ENCODE assay signal across 8 cellular contexts in the genomic region with DNA sequence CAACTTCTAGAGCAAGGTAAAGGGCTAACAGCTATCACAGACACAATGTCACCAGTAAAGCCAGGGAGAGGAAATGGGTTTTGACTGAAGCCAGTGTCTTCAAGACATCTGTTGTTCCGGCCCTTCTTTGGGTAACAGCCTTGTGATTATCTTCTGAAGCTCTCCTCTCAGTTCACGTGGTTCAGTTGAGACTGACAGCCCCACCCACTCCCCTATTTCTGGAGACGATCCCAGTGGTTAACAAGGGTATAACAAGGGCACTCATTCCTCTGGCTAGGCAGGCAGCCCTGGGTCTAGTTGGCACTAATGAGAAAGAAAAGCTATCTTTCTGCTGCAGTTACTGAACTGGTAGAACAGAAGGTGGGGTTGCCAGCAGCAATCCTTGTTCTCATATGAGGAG. TPM values are rescaled to one million over a fixed set of nuclear protein-coding genes. Genes with fewer than 3 reads are reported as not detected.
DNase-seq lines count a peak whose midpoint lies in the region; ATAC-seq and TF ChIP-seq lines count a peak whose summit lies in the region.

No MANE protein-coding gene starts in this region.

- H3K4me1 Mint-ChIP-seq in progenitor cell of endocrine pancreas (ENCODE audit: low read depth): peaks cover 2% of the 10 kb centered on the region

- H3K27me3 Mint-ChIP-seq in progenitor cell of endocrine pancreas: no peaks in the 10 kb centered on the region

- no peaks in the 10 kb centered on the region for H3K36me3 Mint-ChIP-seq in progenitor cell of endocrine pancreas (ENCODE audit: insufficient read depth)

- no peak overlapping the region for H3K27ac ChIP-seq in C4-2B
- no peak overlapping the region for H3K27ac ChIP-seq in PC-3 (ENCODE audit: low read length)

- TF ChIP-seq CTCF in C4-2B (conservative IDR thresholded peaks at IDR 0.05): peak; percentile 27
- TF ChIP-seq CTCF in PC-3 (conservative IDR thresholded peaks at IDR 0.05; ENCODE audit: low read depth, low read length): peak; percentile 27; the same call in 1 of the 2 replicates
- peak; percentile 25 for TF ChIP-seq CTCF in progenitor cell of endocrine pancreas (IDR thresholded peaks at IDR 0.05; ENCODE audit: unreplicated experiment)

- H2AFZ ChIP-seq in PC-3 (ENCODE audit: low read length): no peak overlapping the region

- no peaks in the 10 kb centered on the region for H4K20me1 ChIP-seq in PC-3 (ENCODE audit: low read length)

- peaks cover 17% of the 10 kb centered on the region for H3K79me2 ChIP-seq in PC-3 (ENCODE audit: low read length)

- no peaks in the 10 kb centered on the region for H3K9me3 ChIP-seq in PC-3 (ENCODE audit: low read length)

- intact Hi-C loops in PC-3 (cut with micrococcal nuclease): no loop called here

- no peaks in the 10 kb centered on the region for H3F3A ChIP-seq in PC-3 (ENCODE audit: low read length, unreplicated experiment)

- BruUV-seq in PC-3 (replicated peaks; lab: Mats Ljungman, UMichigan): no TSS peak

- H3K4me3 ChIP-seq in PC-3 (ENCODE audit: low read length): no peak overlapping the region

- H3K4me2 ChIP-seq in PC-3 (ENCODE audit: low read length): no peak overlapping the region

- H3K9me2 ChIP-seq in PC-3 (replicated peaks; ENCODE audit: low read length): no peaks in the 10 kb centered on the region

- no peaks in the 10 kb centered on the region for H3K27me3 ChIP-seq in PC-3 (ENCODE audit: low read length)

- POLR2A ChIA-PET in PC-3 (lab: Charles Lee; ENCODE audit: unreplicated experiment): no interaction called here

- no peak overlapping the region for H3K4me3 Mint-ChIP-seq in progenitor cell of endocrine pancreas (ENCODE audit: low read depth)

- ATAC-seq in GM19043 (IDR thresholded peaks at IDR 0.05; ENCODE audit: low read depth, unreplicated experiment) (peak; percentile 72), HG03139 (IDR thresholded peaks at IDR 0.05; ENCODE audit: unreplicated experiment) (peak; percentile 78), PC-3 (peak; percentile 89)

- H3K27ac Mint-ChIP-seq in progenitor cell of endocrine pancreas: no peak overlapping the region

- H3K9me3 Mint-ChIP-seq in progenitor cell of endocrine pancreas (ENCODE audit: low read depth): peaks cover 4% of the 10 kb centered on the region

- CTCF ChIA-PET in PC-3 (lab: Charles Lee): interaction anchor here (0.6 kb wide), 1 partner anchor 50 kb away, joined by 3 read pairs; no protein-coding TSS in a partner anchor

- H3K9ac ChIP-seq in PC-3 (ENCODE audit: low read length): no peak overlapping the region

- DNase-seq in PC-3 (peak; percentile 64), foreskin melanocyte (peak; percentile 98), progenitor cell of endocrine pancreas (ENCODE audit: low spot score, unreplicated experiment) (no peak), NCI-H774 (lab: John Stamatoyannopoulos, UW) (no peak)
- peak; percentile 30 to 42 for DNase-seq in activated T-helper 1 cell treated with anti-CD3 and anti-CD28 coated beads, Interleukin-2, amount 50 U/mL, for 16 hours (ENCODE audit: low read depth in 1 of 2, low spot score in 1 of 2)

- no peaks in the 10 kb centered on the region for H3K4me1 ChIP-seq in PC-3 (ENCODE audit: insufficient read depth, low read length)

- H3K36me3 ChIP-seq in PC-3 (ENCODE audit: low read depth, low read length): no peaks in the 10 kb centered on the region

RNA-seq across cellular contexts. Expression of a gene that starts 6.9 kb away (rescaled TPM):
- total RNA-seq in PC-3 (2014; rRNA removed) (21.0 and 22.1 TPM in 2 replicates), progenitor cell of endocrine pancreas (22.9 and 23.2 TPM in 2 replicates)

RNA-seq across cellular contexts. Expression of a gene that starts 53.5 kb away (rescaled TPM):
- total RNA-seq in PC-3 (2014; rRNA removed) (4.0 and 5.2 TPM in 2 replicates), progenitor cell of endocrine pancreas (3.8 and 6.5 TPM in 2 replicates)

Comparison
In these comparisons a context has a peak if more than half of its experiments do, and no peak if none do; other contexts are left out.
1. DNase-seq: peak in PC-3 (single experiment), activated T-helper 1 cell treated with anti-CD3 and anti-CD28 coated beads, Interleukin-2, amount 50 U/mL, for 16 hours (2 of 2) and foreskin melanocyte (single experiment); none in progenitor cell of endocrine pancreas (single experiment) and NCI-H774 (single experiment).
2. Peak in every context shown above with its lines, with median percentiles within 50 percentile points of each other: CTCF ChIP-seq and ATAC-seq.